In genomic region chr1:24536391-24536840, GRCh38 we compare ENCODE assay signal across 9 cellular contexts. TPM values are rescaled to one million over a fixed set of nuclear protein-coding genes. Genes with fewer than 3 reads are reported as not detected.
DNase-seq lines count a peak whose midpoint lies in the region; ATAC-seq and TF ChIP-seq lines count a peak whose summit lies in the region.
"Had no signal": no experiment of that assay in that cellular context is flagged by ENCODE, and none has a peak within 500 bp of the region (broad histone marks: within the 10 kb centered on the region; RNA-seq: fewer than 3 reads in every experiment).

No MANE protein-coding gene starts in this region.

- no peak overlapping the region for H4K8ac ChIP-seq in mesendoderm (ENCODE audit: low read depth, low read length)

- no peak overlapping the region for H3K27ac ChIP-seq in mesendoderm (ENCODE audit: low read depth, low read length)

- H2BK15ac ChIP-seq in mesendoderm (replicated peaks; ENCODE audit: low read depth), result no peak overlapping the region

- no peaks in the 10 kb centered on the region for H3K79me2 ChIP-seq in mesendoderm (ENCODE audit: control insufficient read depth, insufficient read depth, low read length)

- TF ChIP-seq CTCF in GM13977 (IDR thresholded peaks at IDR 0.05; ENCODE audit: extremely low read depth, insufficient read depth, missing control alignments), result no peak

- H3K36me3 ChIP-seq in mesendoderm (ENCODE audit: control insufficient read depth, insufficient read depth, low read length), result no peaks in the 10 kb centered on the region

- H3K4me2 ChIP-seq in mesendoderm (ENCODE audit: low read length), result no peak overlapping the region

- no peak overlapping the region for H3K9ac ChIP-seq in mesendoderm (ENCODE audit: low read length)

- no peaks in the 10 kb centered on the region for H3K4me1 ChIP-seq in mesendoderm (ENCODE audit: control insufficient read depth, low read depth, low read length)

- H2BK120ac ChIP-seq in mesendoderm (ENCODE audit: low read depth, low read length), result no peak overlapping the region

- no peak overlapping the region for H3K18ac ChIP-seq in mesendoderm (ENCODE audit: low read length)

- no peak overlapping the region for H3K4ac ChIP-seq in mesendoderm (ENCODE audit: low read depth, low read length)

- no peak overlapping the region for H2BK5ac ChIP-seq in mesendoderm (ENCODE audit: low read length)

- no peak overlapping the region for H2AK5ac ChIP-seq in mesendoderm (ENCODE audit: low read length)

- WGBS in mesendoderm (ENCODE audit: extremely low coverage, insufficient coverage, low lambda C conversion rate), result no CpG with 5 or more reads among the region's 7 CpGs

- H3K79me1 ChIP-seq in mesendoderm (ENCODE audit: low read length), result no peaks in the 10 kb centered on the region

- DNase-seq in GM13977 (ENCODE audit: low spot score), result peak; percentile 61
- peak; percentile 77 for DNase-seq in effector CD4-positive, alpha-beta T cell
- DNase-seq in stimulated activated CD4-positive, alpha-beta T cell treated with anti-CD3 and anti-CD28 coated beads, Interleukin-4, amount 100 ng/mL, for 48 hours (ENCODE audit: low read depth in 2 of 2), result peak; percentile 43 to 56
- DNase-seq in nucleus accumbens (lab: John Stamatoyannopoulos, UW), result no peak
- DNase-seq in mesendoderm, result no peak

- H3K56ac ChIP-seq in mesendoderm (ENCODE audit: low read length), result no peak overlapping the region

- in situ Hi-C loops in GM13977 (cut with MboI; ENCODE audit: low pct_unique_long_range_greater_than_20kb, low sequenced_read_pairs, unreplicated experiment), result no loop called here

- peak; percentile 64 for ATAC-seq in HG03460 (IDR thresholded peaks at IDR 0.05; ENCODE audit: unreplicated experiment)
- peak; percentile 51 to 65 for ATAC-seq in activated CD4-positive, CD25-positive, alpha-beta regulatory T cell treated with anti-CD3 and anti-CD28 coated beads, Interleukin-2, amount 50 U/mL, for 24 hours
- no peak for ATAC-seq in GM18858 (IDR thresholded peaks at IDR 0.05; ENCODE audit: unreplicated experiment)

- H3K4me3 ChIP-seq in mesendoderm (ENCODE audit: low read length), result no peak overlapping the region
- H3K4me3 ChIP-seq: lung had no signal

- H3K27me3 ChIP-seq in mesendoderm (ENCODE audit: insufficient read depth, low read length, poor library complexity), result no peaks in the 10 kb centered on the region

- H3K23ac ChIP-seq in mesendoderm (ENCODE audit: low read length), result no peak overlapping the region

- no peak overlapping the region for H4K5ac ChIP-seq in mesendoderm (ENCODE audit: low read length)

RNA-seq across cellular contexts. Expression of gene NCMAP, which starts 19.5 kb away (rescaled TPM):
- 0.01 TPM for polyA plus RNA-seq in mesendoderm (2013, experiment 1 of 2)
- 0.01 TPM for polyA plus RNA-seq in mesendoderm (2013, experiment 2 of 2)

RNA-seq across cellular contexts. Expression of gene RCAN3, which starts 33.8 kb away (rescaled TPM):
- 13.0 TPM for polyA plus RNA-seq in mesendoderm (2013, experiment 1 of 2)
- 13.4 TPM for polyA plus RNA-seq in mesendoderm (2013, experiment 2 of 2)

Comparison
In these comparisons a context has a peak if more than half of its experiments do, and no peak if none do; other contexts are left out.
1. DNase-seq: peak in GM13977 (single experiment), effector CD4-positive, alpha-beta T cell (single experiment) and stimulated activated CD4-positive, alpha-beta T cell treated with anti-CD3 and anti-CD28 coated beads, Interleukin-4, amount 100 ng/mL, for 48 hours (2 of 2); none in nucleus accumbens (0 of 56) and mesendoderm (single experiment).